1 cellular context compared by ENCODE assay signal in the genomic region with DNA sequence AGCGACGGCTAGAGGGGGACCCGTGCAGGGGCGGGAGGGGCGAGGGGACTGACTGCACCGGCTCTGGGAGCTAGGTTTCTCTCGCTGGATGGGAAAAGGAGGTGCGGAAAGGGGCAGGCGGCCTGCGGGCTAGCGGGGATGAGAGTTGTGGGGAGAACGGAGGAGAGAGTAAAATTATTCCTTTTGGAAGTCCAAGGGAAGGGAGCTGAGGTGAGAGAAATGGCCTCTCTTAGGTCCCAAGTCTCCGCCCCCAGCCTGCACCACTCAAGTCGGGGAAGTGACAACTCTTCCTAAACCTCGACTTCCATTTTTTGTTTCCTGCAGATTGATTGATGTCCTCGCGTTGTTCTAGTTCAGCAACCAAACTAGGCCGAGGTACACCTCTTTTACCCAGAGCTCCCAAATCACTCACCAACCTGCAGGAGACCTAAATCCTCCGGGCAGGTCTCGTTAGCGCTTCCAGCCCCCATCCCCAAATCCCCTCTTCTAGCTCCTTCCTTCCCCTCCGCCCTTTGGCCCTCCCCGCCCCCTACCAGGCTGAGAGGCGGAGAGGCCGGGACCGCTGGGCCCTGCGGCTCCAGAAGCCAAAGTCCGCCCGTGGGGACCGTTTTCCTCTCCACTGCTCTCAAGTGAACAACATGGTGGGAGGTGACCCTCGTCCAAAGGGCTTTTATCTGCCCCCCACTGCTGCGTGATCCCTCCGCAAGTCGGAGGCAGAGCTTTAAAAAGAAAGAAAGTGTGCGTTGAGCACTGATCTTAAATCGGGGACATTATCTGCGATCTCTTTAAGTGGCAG.
A peak's percentile ranks its signal among the peaks of the same experiment; 100 is the strongest.
TF ChIP-seq lines count a peak whose summit lies in the region.

No MANE protein-coding gene starts in this region.

TF ChIP-seq in H1, 55 proteins besides CTCF, POLR2A, EP300 and RAD21:
- TF ChIP-seq SIX5 (IDR thresholded peaks at IDR 0.05; ENCODE audit: low read depth, low read length), result no peak
- TF ChIP-seq E2F6 (IDR thresholded peaks at IDR 0.05), result no peak
- no peak for TF ChIP-seq SP2 (IDR thresholded peaks at IDR 0.05; ENCODE audit: low read length)
- TF ChIP-seq HDAC2 (IDR thresholded peaks at IDR 0.05; ENCODE audit: borderline replicate concordance in 1 of 2, low read depth in 2 of 2, low read length in 2 of 2), result 0 out of 4 replicates have a peak, but pooled peaks of 1 of the 2 experiments have one; percentile 30
- peak; percentile 15; the same call in 1 of the 2 replicates for TF ChIP-seq EGR1 (IDR thresholded peaks at IDR 0.05; ENCODE audit: borderline replicate concordance, low read depth, low read length)
- peak; percentile 97 for TF ChIP-seq CTBP2 (IDR thresholded peaks at IDR 0.05; ENCODE audit: borderline replicate concordance, insufficient read depth, insufficient read length, low read length)
- peak; percentile 54 for TF ChIP-seq ASH2L (IDR thresholded peaks at IDR 0.05; ENCODE audit: low read length)
- TF ChIP-seq CBX8 (IDR thresholded peaks at IDR 0.05; ENCODE audit: borderline replicate concordance, low read depth, low read length), result no peak; the same call in 1 of the 2 replicates
- TF ChIP-seq KDM4A (IDR thresholded peaks at IDR 0.05; ENCODE audit: low read depth, low read length, severe bottlenecking), result peak; percentile 69
- no peak for TF ChIP-seq BACH1 (IDR thresholded peaks at IDR 0.05; ENCODE audit: low read length)
- no peak for TF ChIP-seq POU5F1 (IDR thresholded peaks at IDR 0.05; ENCODE audit: low read depth, low read length)
- TF ChIP-seq EZH2 (IDR thresholded peaks at IDR 0.05; ENCODE audit: low read depth, low read length, severe bottlenecking), result peak; percentile 54
- TF ChIP-seq TBP (IDR thresholded peaks at IDR 0.05; ENCODE audit: low read depth, low read length), result no peak
- TF ChIP-seq SUZ12 (IDR thresholded peaks at IDR 0.05; ENCODE audit: low read length), result peak; percentile 80; the same call in 1 of the 2 replicates
- no peak for TF ChIP-seq KDM1A (IDR thresholded peaks at IDR 0.05; ENCODE audit: borderline replicate concordance, low read length)
- TF ChIP-seq YY1 (IDR thresholded peaks at IDR 0.05; ENCODE audit: low read depth, low read length), result peak; percentile 62; the same call in 1 of the 2 replicates
- no peak for TF ChIP-seq JUND (IDR thresholded peaks at IDR 0.05; ENCODE audit: low read length)
- TF ChIP-seq TAF1 (IDR thresholded peaks at IDR 0.05; ENCODE audit: low read depth, low read length), result no peak
- no peak for TF ChIP-seq SP4 (IDR thresholded peaks at IDR 0.05; ENCODE audit: low read length)
- TF ChIP-seq SRF (IDR thresholded peaks at IDR 0.05; ENCODE audit: low read depth, low read length), result no peak
- TF ChIP-seq, protein P1, sequence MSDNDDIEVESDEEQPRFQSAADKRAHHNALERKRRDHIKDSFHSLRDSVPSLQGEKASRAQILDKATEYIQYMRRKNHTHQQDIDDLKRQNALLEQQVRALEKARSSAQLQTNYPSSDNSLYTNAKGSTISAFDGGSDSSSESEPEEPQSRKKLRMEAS (IDR thresholded peaks at IDR 0.05), result no peak
- no peak for TF ChIP-seq CEBPB (IDR thresholded peaks at IDR 0.05; ENCODE audit: low read depth, low read length)
- TF ChIP-seq RNF2 (IDR thresholded peaks at IDR 0.05; ENCODE audit: borderline replicate concordance, low read depth, low read length, missing control alignments, poor library complexity, severe bottlenecking), result peak; percentile 79
- TF ChIP-seq SAP30 (IDR thresholded peaks at IDR 0.05; ENCODE audit: insufficient read depth, insufficient replicate concordance, low read length), result no peak
- TF ChIP-seq NANOG (IDR thresholded peaks at IDR 0.05; ENCODE audit: insufficient read depth, low read depth, low read length, poor library complexity, severe bottlenecking), result no peak
- no peak for TF ChIP-seq RXRA (IDR thresholded peaks at IDR 0.05; ENCODE audit: insufficient read depth, low read depth, low read length)
- TF ChIP-seq POLR2AphosphoS5 (IDR thresholded peaks at IDR 0.05; ENCODE audit: low read depth, low read length), result no peak
- TF ChIP-seq ZNF274 (IDR thresholded peaks at IDR 0.05; ENCODE audit: borderline replicate concordance, extremely low read depth, low read length), result no peak
